ENCODE assay signal across 16 cellular contexts in genomic region chr4:5635826-5636196, GRCh38.
A peak's percentile ranks its signal among the peaks of the same experiment; 100 is the strongest.
DNase-seq lines count a peak whose midpoint lies in the region; TF ChIP-seq lines count a peak whose summit lies in the region.
"Had no signal": no experiment of that assay in that cellular context is flagged by ENCODE, and none has a peak within 500 bp of the region (broad histone marks: within the 10 kb centered on the region; RNA-seq: fewer than 3 reads in every experiment).

No MANE protein-coding gene starts in this region.

- H3K27ac ChIP-seq in effector memory CD4-positive, alpha-beta T cell (ENCODE audit: insufficient read depth, low read length, poor library complexity, severe bottlenecking), result no peak overlapping the region
- H3K27ac ChIP-seq: psoas muscle, uterus had no signal

- H3K9me3 ChIP-seq in effector memory CD4-positive, alpha-beta T cell (ENCODE audit: control insufficient read depth, low read length), result no peaks in the 10 kb centered on the region
- H3K9me3 ChIP-seq: psoas muscle, uterus had no signal

- no peak for TF ChIP-seq CTCF in AG09309 (IDR thresholded peaks at IDR 0.05; ENCODE audit: control insufficient read depth, insufficient read depth, low read depth, low read length, missing control alignments)
- TF ChIP-seq CTCF in cardiac fibroblast (IDR thresholded peaks at IDR 0.05; ENCODE audit: low read depth, low read length), result no peak

- H3K4me3 ChIP-seq in AG09309 (ENCODE audit: control insufficient read depth, low read depth, low read length) (no peak overlapping the region), cardiac fibroblast (replicated peaks in 1 of 2; ENCODE audit: low read depth in 2 of 2, low read length in 2 of 2) (no peak overlapping the region)
- no peak overlapping the region for H3K4me3 ChIP-seq in effector memory CD4-positive, alpha-beta T cell (ENCODE audit: insufficient read depth, low read depth, low read length, poor library complexity, severe bottlenecking)
- H3K4me3 ChIP-seq: psoas muscle, uterus had no signal

- peak; percentile 34 for DNase-seq in AG09309 (ENCODE audit: low read depth)
- DNase-seq in M059J (ENCODE audit: low read depth), result peak; percentile 50
- peak; percentile 35 to 85 for DNase-seq in cardiac fibroblast (ENCODE audit: low read depth in 2 of 2)
- DNase-seq in kidney tubule cell (ENCODE audit: low spot score), result peak; percentile 17
- DNase-seq in effector memory CD4-positive, alpha-beta T cell, result no peak
- DNase-seq in KG1 (lab: John Stamatoyannopoulos, UW), result no peak
- no peak for DNase-seq in activated T-cell treated with anti-CD3 and anti-CD28 coated beads, Interleukin-2, amount 50 U/mL, for 1 hour
- no peak for DNase-seq in activated T-cell treated with anti-CD3 and anti-CD28 coated beads, Interleukin-2, amount 50 U/mL, for 48 hours
- DNase-seq: activated CD4-positive, alpha-beta T cell treated with anti-CD3 and anti-CD28 coated beads, Interleukin-2, amount 50 U/mL, for 4 hours; activated gamma-delta T cell; cerebellar nuclear complex; DND-41; NCI-H1048; psoas muscle; RPMI8226; uterus had no signal

- H3K36me3 ChIP-seq in effector memory CD4-positive, alpha-beta T cell (ENCODE audit: control insufficient read depth, insufficient read depth, low read length), result no peaks in the 10 kb centered on the region
- H3K36me3 ChIP-seq: uterus had no signal

- no peaks in the 10 kb centered on the region for H3K27me3 ChIP-seq in effector memory CD4-positive, alpha-beta T cell (replicated peaks; ENCODE audit: control insufficient read depth, insufficient read depth, low read length, poor library complexity, severe bottlenecking)
- H3K27me3 ChIP-seq: uterus had no signal

- H3K4me1 ChIP-seq in effector memory CD4-positive, alpha-beta T cell (ENCODE audit: control insufficient read depth, insufficient read depth, low read length, poor library complexity, severe bottlenecking), result no peaks in the 10 kb centered on the region
- H3K4me1 ChIP-seq: psoas muscle, uterus had no signal

Comparison
In these comparisons a context has a peak if more than half of its experiments do, and no peak if none do; other contexts are left out.
1. DNase-seq: peak in AG09309 (single experiment), M059J (single experiment), cardiac fibroblast (2 of 2) and kidney tubule cell (single experiment); none in effector memory CD4-positive, alpha-beta T cell (0 of 3), KG1 (single experiment), activated T-cell treated with anti-CD3 and anti-CD28 coated beads, Interleukin-2, amount 50 U/mL, for 1 hour (single experiment) and activated T-cell treated with anti-CD3 and anti-CD28 coated beads, Interleukin-2, amount 50 U/mL, for 48 hours (0 of 2).